8 cellular contexts compared by ENCODE assay signal in genomic region chr2:118865106-118865505, GRCh38. TPM values are rescaled to one million over a fixed set of nuclear protein-coding genes. Genes with fewer than 3 reads are reported as not detected.
A peak's percentile ranks its signal among the peaks of the same experiment; 100 is the strongest.
DNase-seq lines count a peak whose midpoint lies in the region; ATAC-seq and TF ChIP-seq lines count a peak whose summit lies in the region.

No MANE protein-coding gene starts in this region.

- H3K9ac ChIP-seq in liver (ENCODE audit: low read depth in 1 of 2, low read length in 2 of 2) = no peak overlapping the region

- ATAC-seq in GM19452 (IDR thresholded peaks at IDR 0.05; ENCODE audit: unreplicated experiment) (peak; percentile 92), HG03196 (IDR thresholded peaks at IDR 0.05; ENCODE audit: unreplicated experiment) (peak; percentile 77)

- intact Hi-C loops in vagina (cut with DNase I) = no loop called here

- no peak for TF ChIP-seq POLR2A in vagina (IDR thresholded peaks at IDR 0.05)

- DNase-seq in ELF-1 (ENCODE audit: low read depth, low spot score) = peak; percentile 72
- DNase-seq in NCI-H526 (lab: John Stamatoyannopoulos, UW) = peak; percentile 37 to 83
- DNase-seq in vagina (ENCODE audit: extremely low spot score in 2 of 2) = no peak
- DNase-seq in activated T-cell treated with anti-CD3 and anti-CD28 coated beads, Interleukin-2, amount 50 U/mL, for 24 hours = no peak

- H3K27ac Mint-ChIP-seq in brain = no peak overlapping the region
- H3K27ac Mint-ChIP-seq in activated T-cell treated with anti-CD3 and anti-CD28 coated beads, Interleukin-2, amount 50 U/mL, for 24 hours = no peak overlapping the region

- TF ChIP-seq RAD21 in liver (IDR thresholded peaks at IDR 0.05) = peak; percentile 79 to 84

- no peaks in the 10 kb centered on the region for H3K9me3 Mint-ChIP-seq in brain
- H3K9me3 Mint-ChIP-seq in activated T-cell treated with anti-CD3 and anti-CD28 coated beads, Interleukin-2, amount 50 U/mL, for 24 hours = no peaks in the 10 kb centered on the region

- H3K27me3 ChIP-seq in liver (ENCODE audit: control insufficient read depth in 4 of 4, insufficient read depth in 4 of 4, low read length in 3 of 4) = peaks cover 0 to 11% (median 5%) of the 10 kb centered on the region in 4 donors
- no peaks in the 10 kb centered on the region for H3K27me3 ChIP-seq in vagina

- H3K9me3 ChIP-seq in liver (ENCODE audit: control insufficient read depth in 4 of 4, low read length in 3 of 4) (no peaks in the 10 kb centered on the region), vagina (no peaks in the 10 kb centered on the region)

- WGBS in liver = 8% methylated on average over 3 of the region's 3 CpGs

- H3K27ac ChIP-seq in liver (ENCODE audit: low read depth in 1 of 2, low read length in 2 of 2) (no peak overlapping the region), vagina (no peak overlapping the region)

- H3K27me3 Mint-ChIP-seq in brain = peaks cover 52% of the 10 kb centered on the region
- H3K27me3 Mint-ChIP-seq in activated T-cell treated with anti-CD3 and anti-CD28 coated beads, Interleukin-2, amount 50 U/mL, for 24 hours = peaks cover 47% of the 10 kb centered on the region

- H3K36me3 ChIP-seq in liver (ENCODE audit: control insufficient read depth in 4 of 4, insufficient read depth in 3 of 4, low read depth in 1 of 4, low read length in 3 of 4) (no peaks in the 10 kb centered on the region), vagina (no peaks in the 10 kb centered on the region)

- peak; percentile 88 for TF ChIP-seq CTCF in brain (conservative IDR thresholded peaks at IDR 0.05)
- TF ChIP-seq CTCF in liver (IDR thresholded peaks at IDR 0.05; ENCODE audit: low read depth, low read length, missing input control) = peak; percentile 73
- TF ChIP-seq CTCF in vagina (IDR thresholded peaks at IDR 0.05) = peak in 2 of 3 experiments; percentile 36 to 38

- H3K4me1 Mint-ChIP-seq in brain = no peaks in the 10 kb centered on the region
- no peaks in the 10 kb centered on the region for H3K4me1 Mint-ChIP-seq in activated T-cell treated with anti-CD3 and anti-CD28 coated beads, Interleukin-2, amount 50 U/mL, for 24 hours (ENCODE audit: low read depth)

- H3K4me3 ChIP-seq in liver (ENCODE audit: low read depth in 1 of 3, low read length in 3 of 3) (no peak overlapping the region), vagina (no peak overlapping the region)

- peak overlapping the region in 1 of 5 experiments; percentile 20 for H3K4me3 Mint-ChIP-seq in brain
- H3K4me3 Mint-ChIP-seq in activated T-cell treated with anti-CD3 and anti-CD28 coated beads, Interleukin-2, amount 50 U/mL, for 24 hours = no peak overlapping the region

- H3K4me1 ChIP-seq in liver (ENCODE audit: control insufficient read depth in 4 of 4, insufficient read depth in 4 of 4, low read length in 3 of 4) (no peaks in the 10 kb centered on the region), vagina (no peaks in the 10 kb centered on the region)

- no peaks in the 10 kb centered on the region for H3K36me3 Mint-ChIP-seq in brain
- no peaks in the 10 kb centered on the region for H3K36me3 Mint-ChIP-seq in activated T-cell treated with anti-CD3 and anti-CD28 coated beads, Interleukin-2, amount 50 U/mL, for 24 hours (ENCODE audit: low read depth)

TF ChIP-seq in liver, 16 proteins besides CTCF, POLR2A, EP300 and RAD21:
- no peak for TF ChIP-seq RXRA (IDR thresholded peaks at IDR 0.05)
- TF ChIP-seq TAF1 (conservative IDR thresholded peaks at IDR 0.05) = no peak
- TF ChIP-seq HNF4G (IDR thresholded peaks at IDR 0.05) = no peak
- TF ChIP-seq ATF3 (IDR thresholded peaks at IDR 0.05) = no peak
- TF ChIP-seq NR2F2 (IDR thresholded peaks at IDR 0.05) = no peak
- TF ChIP-seq ZBTB33 (IDR thresholded peaks at IDR 0.05) = no peak
- no peak for TF ChIP-seq HNF4A (conservative IDR thresholded peaks at IDR 0.05)
- TF ChIP-seq FOXA1 (IDR thresholded peaks at IDR 0.05) = no peak
TF ChIP-seq in liver: peak in this region for 0.

RNA-seq across cellular contexts. Expression of gene EN1, which starts 17.7 kb away (rescaled TPM):
- not detected for polyA plus RNA-seq in brain (ENCODE audit: insufficient read depth, low read depth, low replicate concordance)
- total RNA-seq in liver = not detected
- not detected for polyA plus RNA-seq in liver
- not detected for total RNA-seq in vagina

Comparison
In these comparisons a context has a peak if more than half of its experiments do, and no peak if none do; other contexts are left out.
1. DNase-seq: peak in ELF-1 (single experiment) and NCI-H526 (2 of 2); none in vagina (0 of 2) and activated T-cell treated with anti-CD3 and anti-CD28 coated beads, Interleukin-2, amount 50 U/mL, for 24 hours (single experiment).
2. CTCF ChIP-seq: peak in every context shown above with its lines; median percentile 88 in brain; 73 in liver; 37 in vagina.